ENCODE assay signal across 15 cellular contexts in the genomic region with DNA sequence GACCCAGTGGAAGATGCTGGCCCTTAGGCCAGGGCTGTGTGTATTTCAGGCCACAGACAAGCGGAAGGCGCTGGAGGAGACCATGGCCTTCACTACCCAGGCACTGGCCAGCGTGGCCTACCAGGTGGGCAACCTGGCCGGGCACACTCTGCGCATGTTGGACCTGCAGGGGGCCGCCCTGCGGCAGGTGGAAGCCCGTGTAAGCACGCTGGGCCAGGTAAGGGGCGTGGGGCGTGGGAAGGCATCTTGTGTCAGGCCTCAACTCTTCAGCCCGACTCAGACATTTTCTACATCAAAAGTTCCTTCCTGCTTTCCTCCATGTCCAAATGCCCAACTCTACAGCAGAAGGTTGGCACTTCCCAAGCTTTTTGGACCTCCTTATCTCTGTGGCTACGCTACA. TPM values are rescaled to one million over a fixed set of nuclear protein-coding genes. Genes with fewer than 3 reads are reported as not detected.
A peak's percentile ranks its signal among the peaks of the same experiment; 100 is the strongest.
DNase-seq lines count a peak whose midpoint lies in the region; ATAC-seq and TF ChIP-seq lines count a peak whose summit lies in the region.
"Had no signal": no experiment of that assay in that cellular context is flagged by ENCODE, and none has a peak within 500 bp of the region (broad histone marks: within the 10 kb centered on the region; RNA-seq: fewer than 3 reads in every experiment).

No MANE protein-coding gene starts in this region.

- intact Hi-C loops in adrenal gland (cut with DNase I), result no loop called here

- ATAC-seq in GM21529 (IDR thresholded peaks at IDR 0.05; ENCODE audit: unreplicated experiment), result no peak

- no peaks in the 10 kb centered on the region for H3K27me3 ChIP-seq in effector memory CD4-positive, alpha-beta T cell (replicated peaks; ENCODE audit: control insufficient read depth, insufficient read depth, low read length, poor library complexity, severe bottlenecking)
- peaks cover 9% of the 10 kb centered on the region for H3K27me3 ChIP-seq in adrenal gland

- no peaks in the 10 kb centered on the region for H3K27me3 Mint-ChIP-seq in T-helper 1 cell treated with Interleukin-12 subunit alpha and Interleukin-12 subunit beta and Interleukin-4 antibody, amounts not matched to agents 30 μg/mL and 1 μg/mL, for 36 hours (ENCODE audit: low read depth)

- H3K4me3 Mint-ChIP-seq in T-helper 1 cell treated with Interleukin-12 subunit alpha and Interleukin-12 subunit beta and Interleukin-4 antibody, amounts not matched to agents 30 μg/mL and 1 μg/mL, for 36 hours, result peak overlapping the region; percentile 73
- H3K4me3 Mint-ChIP-seq: neural progenitor cell had no signal

- H3K36me3 ChIP-seq in KOPT-K1 (ENCODE audit: insufficient read depth, low read length) (peaks cover 33% of the 10 kb centered on the region), adrenal gland (replicated peaks in 1 of 2) (no peaks in the 10 kb centered on the region)
- no peaks in the 10 kb centered on the region for H3K36me3 ChIP-seq in effector memory CD4-positive, alpha-beta T cell (ENCODE audit: control insufficient read depth, insufficient read depth, low read length)
- H3K36me3 ChIP-seq: neural progenitor cell had no signal

- peaks cover 63% of the 10 kb centered on the region for H3K36me3 Mint-ChIP-seq in T-helper 1 cell treated with Interleukin-12 subunit alpha and Interleukin-12 subunit beta and Interleukin-4 antibody, amounts not matched to agents 30 μg/mL and 1 μg/mL, for 36 hours (ENCODE audit: low read depth)
- H3K36me3 Mint-ChIP-seq: neural progenitor cell had no signal

- no peak for TF ChIP-seq CTCF in adrenal gland (IDR thresholded peaks at IDR 0.05)

- H3K27ac ChIP-seq in KOPT-K1 (ENCODE audit: low read depth, low read length, poor library complexity, severe bottlenecking) (peak overlapping the region; percentile 33), skin epidermis (peak overlapping the region in 12 of 21 experiments; percentile 6 to 90 (median 70)), adrenal gland (peak overlapping the region in 2 of 5 donors; percentile 50 to 80)
- H3K27ac ChIP-seq in effector memory CD4-positive, alpha-beta T cell (ENCODE audit: insufficient read depth, low read length, poor library complexity, severe bottlenecking), result peak overlapping the region; percentile 55
- H3K27ac ChIP-seq: 22Rv1, KMS-11, neural progenitor cell, PC-9 had no signal

- H3K9me3 Mint-ChIP-seq in T-helper 1 cell treated with Interleukin-12 subunit alpha and Interleukin-12 subunit beta and Interleukin-4 antibody, amounts not matched to agents 30 μg/mL and 1 μg/mL, for 36 hours, result no peaks in the 10 kb centered on the region
- H3K9me3 Mint-ChIP-seq: neural progenitor cell had no signal

- H3K9me3 ChIP-seq in KOPT-K1 (ENCODE audit: insufficient read depth, low read length, poor library complexity, severe bottlenecking), result no peaks in the 10 kb centered on the region
- no peaks in the 10 kb centered on the region for H3K9me3 ChIP-seq in effector memory CD4-positive, alpha-beta T cell (ENCODE audit: control insufficient read depth, low read length)
- H3K9me3 ChIP-seq in adrenal gland (replicated peaks in 1 of 3), result no peaks in the 10 kb centered on the region

- DNase-seq in T-helper 1 cell (no peak), adrenal gland (no peak)
- DNase-seq in effector memory CD4-positive, alpha-beta T cell, result no peak
- no peak for DNase-seq in effector CD4-positive, alpha-beta T cell
- DNase-seq: central memory CD4-positive, alpha-beta T cell; DMS153; PC-9; T1000 had no signal

- 75 to 93% (median 89%) methylated on average over 6 to 13 of the region's 13 CpGs for WGBS in adrenal gland, 4 donors

- H3K4me1 Mint-ChIP-seq in T-helper 1 cell treated with Interleukin-12 subunit alpha and Interleukin-12 subunit beta and Interleukin-4 antibody, amounts not matched to agents 30 μg/mL and 1 μg/mL, for 36 hours (ENCODE audit: low read depth), result peaks cover 67% of the 10 kb centered on the region
- H3K4me1 Mint-ChIP-seq: neural progenitor cell had no signal

- no peak for TF ChIP-seq POLR2A in adrenal gland (IDR thresholded peaks at IDR 0.05)

- peaks cover 44% of the 10 kb centered on the region for H3K4me1 ChIP-seq in effector memory CD4-positive, alpha-beta T cell (ENCODE audit: control insufficient read depth, insufficient read depth, low read length, poor library complexity, severe bottlenecking)
- H3K4me1 ChIP-seq in adrenal gland (replicated peaks in 1 of 2), result peaks cover 8 to 18% of the 10 kb centered on the region in 2 donors
- H3K4me1 ChIP-seq: neural progenitor cell had no signal

- no peak overlapping the region for H3K4me3 ChIP-seq in effector memory CD4-positive, alpha-beta T cell (ENCODE audit: insufficient read depth, low read depth, low read length, poor library complexity, severe bottlenecking)
- H3K4me3 ChIP-seq in skin epidermis (no peak overlapping the region), adrenal gland (no peak overlapping the region)
- H3K4me3 ChIP-seq: neural progenitor cell, PC-9 had no signal

- peak overlapping the region; percentile 86 for H3K27ac Mint-ChIP-seq in T-helper 1 cell treated with Interleukin-12 subunit alpha and Interleukin-12 subunit beta and Interleukin-4 antibody, amounts not matched to agents 30 μg/mL and 1 μg/mL, for 36 hours

RNA-seq across cellular contexts. Expression of a gene that starts 6.0 kb away (rescaled TPM):
- 10 to 100 TPM; 10.4 to 39.9 (median 17.5) TPM for total RNA-seq in adrenal gland
- 10 to 100 TPM in 2 of 3 donors, 1 to 10 TPM in 1; 4.4 to 15.1 (median 13.0) TPM for polyA plus RNA-seq in adrenal gland
- total RNA-seq: PC-9 had no signal

RNA-seq across cellular contexts. Expression of a gene that starts 6.1 kb away (rescaled TPM):
- total RNA-seq in adrenal gland, result 10 to 100 TPM in 1 of 8 donors, 1 to 10 TPM in 7; 1.2 to 31.9 (median 3.4) TPM
- 1 to 10 TPM; 3.2 to 6.5 (median 3.3) TPM for polyA plus RNA-seq in adrenal gland

RNA-seq across cellular contexts. Expression of a gene that starts 14.1 kb away (rescaled TPM):
- under 1 TPM in 4 of 8 donors, not detected in 4; 0.25 to 0.84 (median 0.60) TPM for total RNA-seq in adrenal gland
- under 1 TPM in 2 of 3 donors, not detected in 1; 0.56 to 0.61 TPM for polyA plus RNA-seq in adrenal gland
- total RNA-seq: PC-9 had no signal
